ENCODE assay signal across 21 cellular contexts in genomic region chr10:12375076-12375504, GRCh38. TPM values are rescaled to one million over a fixed set of nuclear protein-coding genes. Genes with fewer than 3 reads are reported as not detected.
DNase-seq lines count a peak whose midpoint lies in the region; ATAC-seq, FAIRE-seq and TF ChIP-seq lines count a peak whose summit lies in the region.
"Had no signal": no experiment of that assay in that cellular context is flagged by ENCODE, and none has a peak within 500 bp of the region (broad histone marks: within the 10 kb centered on the region; RNA-seq: fewer than 3 reads in every experiment).

No MANE protein-coding gene starts in this region.

- H3K36me3 ChIP-seq in sigmoid colon, result no peaks in the 10 kb centered on the region

- no peaks in the 10 kb centered on the region for H3K27me3 ChIP-seq in sigmoid colon

- H3K4me1 Mint-ChIP-seq in activated naive CD8-positive, alpha-beta T cell treated with anti-CD3 and anti-CD28 coated beads, Interleukin-2, amount 10 ng/mL, durations not matched to agents 7 days and 5 days, result no peaks in the 10 kb centered on the region
- peaks cover 1% of the 10 kb centered on the region for H3K4me1 Mint-ChIP-seq in activated naive CD8-positive, alpha-beta T cell treated with anti-CD3 and anti-CD28 coated beads, Interleukin-2, amount 50 U/mL, for 24 hours
- no peaks in the 10 kb centered on the region for H3K4me1 Mint-ChIP-seq in activated CD4-positive, alpha-beta T cell treated with anti-CD3 and anti-CD28 coated beads, Interleukin-2, amount 10 ng/mL, durations not matched to agents 24 days and 14 days

- no peak for FAIRE-seq in H54 (lab: Jason Lieb, UNC)
- FAIRE-seq: A204.1, GM19239 had no signal

- no peak overlapping the region for H3K27ac Mint-ChIP-seq in activated naive CD8-positive, alpha-beta T cell treated with anti-CD3 and anti-CD28 coated beads, Interleukin-2, amount 10 ng/mL, durations not matched to agents 7 days and 5 days
- no peak overlapping the region for H3K27ac Mint-ChIP-seq in activated naive CD8-positive, alpha-beta T cell treated with anti-CD3 and anti-CD28 coated beads, Interleukin-2, amount 50 U/mL, for 24 hours
- H3K27ac Mint-ChIP-seq in activated CD4-positive, alpha-beta T cell treated with anti-CD3 and anti-CD28 coated beads, Interleukin-2, amount 10 ng/mL, durations not matched to agents 24 days and 14 days, result no peak overlapping the region

- no peaks in the 10 kb centered on the region for H3K36me3 Mint-ChIP-seq in activated naive CD8-positive, alpha-beta T cell treated with anti-CD3 and anti-CD28 coated beads, Interleukin-2, amount 10 ng/mL, durations not matched to agents 7 days and 5 days
- peaks cover 3% of the 10 kb centered on the region for H3K36me3 Mint-ChIP-seq in activated naive CD8-positive, alpha-beta T cell treated with anti-CD3 and anti-CD28 coated beads, Interleukin-2, amount 50 U/mL, for 24 hours (ENCODE audit: low read depth)
- H3K36me3 Mint-ChIP-seq in activated CD4-positive, alpha-beta T cell treated with anti-CD3 and anti-CD28 coated beads, Interleukin-2, amount 10 ng/mL, durations not matched to agents 24 days and 14 days (ENCODE audit: low read depth), result no peaks in the 10 kb centered on the region

- 75 to 80% methylated on average over 11 of the region's 11 CpGs for WGBS in sigmoid colon, 2 donors

- TF ChIP-seq CTCF in fibroblast of villous mesenchyme (IDR thresholded peaks at IDR 0.05; ENCODE audit: insufficient read depth, low read depth, low read length) (no peak), sigmoid colon (IDR thresholded peaks at IDR 0.05) (no peak)

- no peaks in the 10 kb centered on the region for H3K9me3 Mint-ChIP-seq in activated naive CD8-positive, alpha-beta T cell treated with anti-CD3 and anti-CD28 coated beads, Interleukin-2, amount 10 ng/mL, durations not matched to agents 7 days and 5 days
- H3K9me3 Mint-ChIP-seq in activated naive CD8-positive, alpha-beta T cell treated with anti-CD3 and anti-CD28 coated beads, Interleukin-2, amount 50 U/mL, for 24 hours, result no peaks in the 10 kb centered on the region
- no peaks in the 10 kb centered on the region for H3K9me3 Mint-ChIP-seq in activated CD4-positive, alpha-beta T cell treated with anti-CD3 and anti-CD28 coated beads, Interleukin-2, amount 10 ng/mL, durations not matched to agents 24 days and 14 days

- peak in 1 of 4 donors; percentile 17 for TF ChIP-seq EP300 in sigmoid colon (IDR thresholded peaks at IDR 0.05)

- peak overlapping the region; percentile 15 to 76 (median 58) for H3K27ac ChIP-seq in sigmoid colon
- H3K27ac ChIP-seq: C4-2B, HL-60 had no signal

- intact Hi-C loops in sigmoid colon (cut with DNase I), result no loop called here
- intact Hi-C loops in activated CD4-positive, alpha-beta T cell treated with anti-CD3 and anti-CD28 coated beads, Interleukin-2, amount 10 ng/mL, durations not matched to agents 24 days and 14 days (cut with micrococcal nuclease), result no loop called here

- no peak overlapping the region for H3K4me3 ChIP-seq in fibroblast of villous mesenchyme (ENCODE audit: low read depth, low read length)
- no peak overlapping the region for H3K4me3 ChIP-seq in sigmoid colon

- ATAC-seq in activated naive CD8-positive, alpha-beta T cell treated with anti-CD3 and anti-CD28 coated beads, Interleukin-2, amount 10 ng/mL, durations not matched to agents 7 days and 5 days (ENCODE audit: low read depth), result no peak
- no peak for ATAC-seq in activated naive CD8-positive, alpha-beta T cell treated with anti-CD3 and anti-CD28 coated beads, Interleukin-2, amount 50 U/mL, for 24 hours
- no peak for ATAC-seq in HG03139 (IDR thresholded peaks at IDR 0.05; ENCODE audit: unreplicated experiment)
- ATAC-seq: HCT116, Panc1 had no signal

- H3K4me3 Mint-ChIP-seq in activated naive CD8-positive, alpha-beta T cell treated with anti-CD3 and anti-CD28 coated beads, Interleukin-2, amount 10 ng/mL, durations not matched to agents 7 days and 5 days, result no peak overlapping the region
- no peak overlapping the region for H3K4me3 Mint-ChIP-seq in activated naive CD8-positive, alpha-beta T cell treated with anti-CD3 and anti-CD28 coated beads, Interleukin-2, amount 50 U/mL, for 24 hours
- no peak overlapping the region for H3K4me3 Mint-ChIP-seq in activated CD4-positive, alpha-beta T cell treated with anti-CD3 and anti-CD28 coated beads, Interleukin-2, amount 10 ng/mL, durations not matched to agents 24 days and 14 days

- H3K27me3 Mint-ChIP-seq in activated naive CD8-positive, alpha-beta T cell treated with anti-CD3 and anti-CD28 coated beads, Interleukin-2, amount 10 ng/mL, durations not matched to agents 7 days and 5 days, result peaks cover 2% of the 10 kb centered on the region
- no peaks in the 10 kb centered on the region for H3K27me3 Mint-ChIP-seq in activated naive CD8-positive, alpha-beta T cell treated with anti-CD3 and anti-CD28 coated beads, Interleukin-2, amount 50 U/mL, for 24 hours
- H3K27me3 Mint-ChIP-seq in activated CD4-positive, alpha-beta T cell treated with anti-CD3 and anti-CD28 coated beads, Interleukin-2, amount 10 ng/mL, durations not matched to agents 24 days and 14 days, result no peaks in the 10 kb centered on the region

- no peak for TF ChIP-seq POLR2A in sigmoid colon (IDR thresholded peaks at IDR 0.05)
- TF ChIP-seq POLR2A in H54 (IDR thresholded peaks at IDR 0.05; ENCODE audit: low read depth, low read length), result no peak

- POLR2A ChIA-PET in activated naive CD8-positive, alpha-beta T cell treated with anti-CD3 and anti-CD28 coated beads, Interleukin-2, amount 10 ng/mL, durations not matched to agents 7 days and 5 days (lab: Charles Lee), result no interaction called here

- peaks cover 0 to 20% (median 16%) of the 10 kb centered on the region in 4 donors for H3K4me1 ChIP-seq in sigmoid colon

- H3K9me3 ChIP-seq in sigmoid colon, result no peaks in the 10 kb centered on the region

- peak; percentile 6 for DNase-seq in activated naive CD8-positive, alpha-beta T cell treated with anti-CD3 and anti-CD28 coated beads, Interleukin-2, amount 10 ng/mL, durations not matched to agents 7 days and 5 days
- DNase-seq in activated naive CD8-positive, alpha-beta T cell treated with anti-CD3 and anti-CD28 coated beads, Interleukin-2, amount 50 U/mL, for 24 hours, result no peak
- DNase-seq in fibroblast of villous mesenchyme (ENCODE audit: low read depth), result peak; percentile 29
- DNase-seq in sigmoid colon, result peak; percentile 27
- DNase-seq in SHP77 treated with DMSO at 0.1 percent for 48 hours (lab: John Stamatoyannopoulos, UW), result no peak
- no peak for DNase-seq in activated CD4-positive, alpha-beta T cell treated with anti-CD3 and anti-CD28 coated beads, Interleukin-2, amount 10 ng/mL, durations not matched to agents 24 days and 14 days
- DNase-seq in H54 (ENCODE audit: insufficient read length, low spot score), result no peak
- DNase-seq: COR-L47, DMS53, KG1, NCI-H1092, NCI-H2107, NCI-H345, SHP77 had no signal

RNA-seq across cellular contexts. Expression of gene CAMK1D, which starts 25.7 kb away (rescaled TPM):
- 1 to 10 TPM; 7.5 to 9.0 TPM for total RNA-seq in activated naive CD8-positive, alpha-beta T cell treated with anti-CD3 and anti-CD28 coated beads, Interleukin-2, amount 10 ng/mL, durations not matched to agents 7 days and 5 days
- 1.3 and 1.9 TPM in 2 replicates for total RNA-seq in fibroblast of villous mesenchyme
- total RNA-seq in sigmoid colon, result 10 to 100 TPM in 1 of 4 donors, 1 to 10 TPM in 3; 7.2 to 10.2 (median 8.7) TPM
- 10 to 100 TPM in 1 of 3 donors, 1 to 10 TPM in 2; 7.2 to 11.5 (median 7.6) TPM for polyA plus RNA-seq in sigmoid colon
- 5.6 and 6.6 TPM in 2 replicates for total RNA-seq in activated CD4-positive, alpha-beta T cell treated with anti-CD3 and anti-CD28 coated beads, Interleukin-2, amount 10 ng/mL, durations not matched to agents 24 days and 14 days

Comparison
In these comparisons a context has a peak if more than half of its experiments do, and no peak if none do; other contexts are left out.
1. DNase-seq: peak in activated naive CD8-positive, alpha-beta T cell treated with anti-CD3 and anti-CD28 coated beads, Interleukin-2, amount 10 ng/mL, durations not matched to agents 7 days and 5 days (single experiment), fibroblast of villous mesenchyme (single experiment) and sigmoid colon (single experiment); none in activated naive CD8-positive, alpha-beta T cell treated with anti-CD3 and anti-CD28 coated beads, Interleukin-2, amount 50 U/mL, for 24 hours (single experiment), SHP77 treated with DMSO at 0.1 percent for 48 hours (single experiment), activated CD4-positive, alpha-beta T cell treated with anti-CD3 and anti-CD28 coated beads, Interleukin-2, amount 10 ng/mL, durations not matched to agents 24 days and 14 days (single experiment) and H54 (single experiment).